ENCODE assay signal across 10 cellular contexts in genomic region chr16:75246504-75247205, GRCh38. TPM values are rescaled to one million over a fixed set of nuclear protein-coding genes. Genes with fewer than 3 reads are reported as not detected.
A peak's percentile ranks its signal among the peaks of the same experiment; 100 is the strongest.
DNase-seq lines count a peak whose midpoint lies in the region; ATAC-seq, FAIRE-seq and TF ChIP-seq lines count a peak whose summit lies in the region.
"Had no signal": no experiment of that assay in that cellular context is flagged by ENCODE, and none has a peak within 500 bp of the region (broad histone marks: within the 10 kb centered on the region; RNA-seq: fewer than 3 reads in every experiment).

No MANE protein-coding gene starts in this region.

- in situ Hi-C loops in transverse colon (cut with MboI; ENCODE audit: low pct_ligation_motif_present in 1 of 4, low pct_unique_long_range_greater_than_20kb in 1 of 4, low sequenced_read_pairs in 3 of 4): loop anchor here in 1 of 4 donors (10.0 kb wide), 1 partner anchor 138 kb away; no protein-coding TSS in a partner anchor

- peak overlapping the region; percentile 84 to 98 (median 94) for H3K27ac Mint-ChIP-seq in nephron
- H3K27ac Mint-ChIP-seq: activated CD4-positive, alpha-beta memory T cell treated with anti-CD3 and anti-CD28 coated beads for 36 hours had no signal

- H3K4me1 Mint-ChIP-seq in nephron: peaks cover 55% of the 10 kb centered on the region

- ATAC-seq in RWPE2 (ENCODE audit: low read depth) (no peak), GM21390 (IDR thresholded peaks at IDR 0.05; ENCODE audit: unreplicated experiment) (no peak), HG03139 (IDR thresholded peaks at IDR 0.05; ENCODE audit: unreplicated experiment) (no peak), GM21825 (IDR thresholded peaks at IDR 0.05; ENCODE audit: unreplicated experiment) (no peak)

- no peak for TF ChIP-seq EP300 in transverse colon (IDR thresholded peaks at IDR 0.05; ENCODE audit: low read depth)

- 89% methylated on average over 12 of the region's 12 CpGs; no CpG with 5 or more reads in 1 of the 2 donors for WGBS in transverse colon (ENCODE audit: low coverage in 1 of 2), 2 donors

- no peaks in the 10 kb centered on the region for H3K9me1 ChIP-seq in endothelial cell of umbilical vein (replicated peaks; ENCODE audit: control insufficient read depth, extremely low read depth, insufficient read depth, low read length)

- no TSS peak for BruUV-seq in endothelial cell of umbilical vein (replicated peaks; lab: Mats Ljungman, UMichigan)

- POLR2A ChIA-PET in endothelial cell of umbilical vein (lab: Charles Lee): interaction anchor here (1.2 to 2.1 kb wide), 5 partner anchors 9 to 187 kb away, joined by 3 to 14 read pairs (median 8); partner anchors contain the start of gene CFDP1

- peak overlapping the region; percentile 3 to 60 (median 47) for H3K4me3 Mint-ChIP-seq in nephron
- H3K4me3 Mint-ChIP-seq: activated CD4-positive, alpha-beta memory T cell treated with anti-CD3 and anti-CD28 coated beads for 36 hours had no signal

- dilution Hi-C loops in endothelial cell of umbilical vein (cut with MboI; ENCODE audit: extremely low pct_ligation_motif_present, low sequenced_read_pairs): no loop called here

- peak overlapping the region; percentile 94 for H3K27ac ChIP-seq in RWPE2 (ENCODE audit: poor library complexity, severe bottlenecking)
- H3K27ac ChIP-seq in endothelial cell of umbilical vein (ENCODE audit: insufficient read depth, low read depth, low read length): peak overlapping the region; percentile 92
- H3K27ac ChIP-seq in transverse colon: peak overlapping the region; percentile 94 to 97 (median 96)

- peak overlapping the region; percentile 76 for H3K4me2 ChIP-seq in endothelial cell of umbilical vein (ENCODE audit: insufficient read depth, low read length)

- H3K4me1 ChIP-seq in RWPE2 (ENCODE audit: insufficient read depth, poor library complexity, severe bottlenecking): peaks cover 40% of the 10 kb centered on the region
- peaks cover 63% of the 10 kb centered on the region for H3K4me1 ChIP-seq in endothelial cell of umbilical vein (ENCODE audit: control insufficient read depth, extremely low read depth, insufficient read depth, low read length)
- H3K4me1 ChIP-seq in transverse colon: peaks cover 58 to 78% (median 68%) of the 10 kb centered on the region in 4 donors

- H3K27me3 ChIP-seq in RWPE2 (ENCODE audit: insufficient read depth, poor library complexity, severe bottlenecking): no peaks in the 10 kb centered on the region
- no peaks in the 10 kb centered on the region for H3K27me3 ChIP-seq in endothelial cell of umbilical vein (ENCODE audit: control insufficient read depth in 2 of 2, insufficient read depth in 2 of 2, low read length in 2 of 2)
- H3K27me3 ChIP-seq in transverse colon: no peaks in the 10 kb centered on the region

- TF ChIP-seq POLR2A in endothelial cell of umbilical vein (IDR thresholded peaks at IDR 0.05; ENCODE audit: low read depth, low read length) (peak; percentile 13), transverse colon (IDR thresholded peaks at IDR 0.05) (no peak)

- peaks cover 13% of the 10 kb centered on the region for H3K36me3 Mint-ChIP-seq in nephron (ENCODE audit: low read depth)
- H3K36me3 Mint-ChIP-seq: activated CD4-positive, alpha-beta memory T cell treated with anti-CD3 and anti-CD28 coated beads for 36 hours had no signal

- no peaks in the 10 kb centered on the region for H3K27me3 Mint-ChIP-seq in nephron (ENCODE audit: low read depth)

- H4K20me1 ChIP-seq in endothelial cell of umbilical vein (replicated peaks; ENCODE audit: control insufficient read depth, extremely low read depth, insufficient read depth, low read length): no peaks in the 10 kb centered on the region

- intact Hi-C loops in endothelial cell of umbilical vein (cut with micrococcal nuclease) (no loop called here), transverse colon (cut with DNase I; ENCODE audit: low total_unique reads) (no loop called here)

- H3K9me3 Mint-ChIP-seq in nephron: no peaks in the 10 kb centered on the region
- H3K9me3 Mint-ChIP-seq: activated CD4-positive, alpha-beta memory T cell treated with anti-CD3 and anti-CD28 coated beads for 36 hours had no signal

- H3K9me3 ChIP-seq in RWPE2 (ENCODE audit: severe bottlenecking) (no peaks in the 10 kb centered on the region), endothelial cell of umbilical vein (replicated peaks; ENCODE audit: control insufficient read depth, insufficient read depth, low read length) (no peaks in the 10 kb centered on the region), transverse colon (no peaks in the 10 kb centered on the region)

- peaks cover 93% of the 10 kb centered on the region for H3K79me2 ChIP-seq in endothelial cell of umbilical vein (ENCODE audit: control insufficient read depth, insufficient read depth, low read length)

- no peak for TF ChIP-seq CTCF in RWPE2 (IDR thresholded peaks at IDR 0.05; ENCODE audit: poor library complexity, severe bottlenecking)
- TF ChIP-seq CTCF in endothelial cell of umbilical vein (IDR thresholded peaks at IDR 0.05; ENCODE audit: extremely low read depth in 1 of 2, insufficient read depth in 1 of 2, low read depth in 1 of 2, low read length in 2 of 2): no peak
- TF ChIP-seq CTCF in nephron (IDR thresholded peaks at IDR 0.05; ENCODE audit: unreplicated experiment in 3 of 3): no peak
- TF ChIP-seq CTCF in transverse colon (IDR thresholded peaks at IDR 0.05): no peak

- H2AFZ ChIP-seq in endothelial cell of umbilical vein (ENCODE audit: low read depth, low read length): no peak overlapping the region

- DNase-seq in RWPE2 (ENCODE audit: low spot score) (no peak), endothelial cell of umbilical vein (ENCODE audit: low read depth, low spot score) (no peak), transverse colon (no peak)
- DNase-seq: activated CD4-positive, alpha-beta memory T cell treated with anti-CD3 and anti-CD28 coated beads for 36 hours had no signal

- H3K9ac ChIP-seq in endothelial cell of umbilical vein (replicated peaks; ENCODE audit: extremely low read depth, insufficient read depth, low read length): peak overlapping the region; percentile 87

- FAIRE-seq in endothelial cell of umbilical vein (lab: Jason Lieb, UNC): no peak

- CTCF ChIA-PET in endothelial cell of umbilical vein (lab: Charles Lee): interaction anchor here (1.1 to 3.0 kb wide), 9 partner anchors 9 to 156 kb away, joined by 3 to 32 read pairs (median 9); no protein-coding TSS in a partner anchor

- H3K36me3 ChIP-seq in RWPE2 (ENCODE audit: low read depth) (peaks cover 21% of the 10 kb centered on the region), endothelial cell of umbilical vein (ENCODE audit: control insufficient read depth in 2 of 2, extremely low read depth in 1 of 2, insufficient read depth in 2 of 2, low read length in 2 of 2) (peaks cover 0 to 18% of the 10 kb centered on the region in 2 experiments), transverse colon (peaks cover 0 to 8% (median 0%) of the 10 kb centered on the region in 4 donors)

- H3K4me3 ChIP-seq in RWPE2 (ENCODE audit: severe bottlenecking) (no peak overlapping the region), endothelial cell of umbilical vein (replicated peaks in 1 of 3; ENCODE audit: insufficient read depth in 1 of 3, low read depth in 1 of 3, low read length in 3 of 3) (no peak overlapping the region), transverse colon (no peak overlapping the region)

TF ChIP-seq in endothelial cell of umbilical vein, 7 proteins besides CTCF, POLR2A, EP300 and RAD21:
- peak; percentile 79 for TF ChIP-seq POLR2AphosphoS5 (IDR thresholded peaks at IDR 0.05; ENCODE audit: insufficient read depth, low read depth, low read length)
- TF ChIP-seq MYC (IDR thresholded peaks at IDR 0.05; ENCODE audit: low read depth, low read length): no peak
- TF ChIP-seq FOS (IDR thresholded peaks at IDR 0.05; ENCODE audit: borderline replicate concordance, insufficient read depth, low read length): no peak
- TF ChIP-seq GATA2 (IDR thresholded peaks at IDR 0.05; ENCODE audit: insufficient read depth, insufficient read length, low read depth, low read length): no peak
TF ChIP-seq in endothelial cell of umbilical vein: peak in this region for 1.

RNA-seq across cellular contexts. Expression of gene BCAR1, which starts 4.8 kb away (rescaled TPM):
- total RNA-seq in endothelial cell of umbilical vein (237 and 267 TPM in 2 replicates), transverse colon (100 to 1,000 TPM; 125 to 201 (median 154) TPM)
- polyA plus RNA-seq in endothelial cell of umbilical vein: 171 and 198 TPM in 2 replicates
- 110 and 135 TPM in 2 replicates for polyA plus RNA-seq in endothelial cell of umbilical vein (2011; cell fraction: cytosol; rRNA removed)
- 257 and 307 TPM in 2 replicates for polyA plus RNA-seq in endothelial cell of umbilical vein (2011; cell fraction: nucleus; rRNA removed)
- polyA plus RNA-seq in endothelial cell of umbilical vein (2012): 194 and 202 TPM in 2 replicates
- polyA minus RNA-seq in endothelial cell of umbilical vein: 91.9 and 139 TPM in 2 replicates
- 24.9 TPM for polyA minus RNA-seq in endothelial cell of umbilical vein (2011; cell fraction: cytosol; rRNA and poly(A)+ RNA removed)
- 131 and 267 TPM in 2 replicates for polyA minus RNA-seq in endothelial cell of umbilical vein (2011; cell fraction: nucleus; rRNA and poly(A)+ RNA removed)

RNA-seq across cellular contexts. Expression of gene CTRB1, which starts 27.9 kb away (rescaled TPM):
- total RNA-seq in endothelial cell of umbilical vein (not detected in 2 replicates), transverse colon (not detected)
- polyA plus RNA-seq in endothelial cell of umbilical vein: not detected in 2 replicates
- polyA plus RNA-seq in endothelial cell of umbilical vein (2011; cell fraction: cytosol; rRNA removed): not detected in 2 replicates
- polyA plus RNA-seq in endothelial cell of umbilical vein (2011; cell fraction: nucleus; rRNA removed): not detected in 2 replicates
- polyA plus RNA-seq in endothelial cell of umbilical vein (2012): 0.41 TPM in 1 of 2 replicates, not detected in the other
- not detected in 2 replicates for polyA minus RNA-seq in endothelial cell of umbilical vein
- not detected for polyA minus RNA-seq in endothelial cell of umbilical vein (2011; cell fraction: cytosol; rRNA and poly(A)+ RNA removed)
- not detected in 2 replicates for polyA minus RNA-seq in endothelial cell of umbilical vein (2011; cell fraction: nucleus; rRNA and poly(A)+ RNA removed)
- total RNA-seq: activated CD4-positive, alpha-beta memory T cell treated with anti-CD3 and anti-CD28 coated beads for 36 hours; renal cortical epithelial cell; SK-MEL-5 had no signal

RNA-seq across cellular contexts. Expression of gene CTRB2, which starts 39.7 kb away (rescaled TPM):
- total RNA-seq in endothelial cell of umbilical vein (not detected in 2 replicates), transverse colon (not detected)
- polyA plus RNA-seq in endothelial cell of umbilical vein: not detected in 2 replicates
- not detected in 2 replicates for polyA plus RNA-seq in endothelial cell of umbilical vein (2011; cell fraction: cytosol; rRNA removed)
- not detected in 2 replicates for polyA plus RNA-seq in endothelial cell of umbilical vein (2011; cell fraction: nucleus; rRNA removed)
- 0.15 and 0.16 TPM in 2 replicates for polyA plus RNA-seq in endothelial cell of umbilical vein (2012)
- polyA minus RNA-seq in endothelial cell of umbilical vein: not detected in 2 replicates
- not detected for polyA minus RNA-seq in endothelial cell of umbilical vein (2011; cell fraction: cytosol; rRNA and poly(A)+ RNA removed)
- not detected in 2 replicates for polyA minus RNA-seq in endothelial cell of umbilical vein (2011; cell fraction: nucleus; rRNA and poly(A)+ RNA removed)
- total RNA-seq: activated CD4-positive, alpha-beta memory T cell treated with anti-CD3 and anti-CD28 coated beads for 36 hours; renal cortical epithelial cell; SK-MEL-5 had no signal
